ENCODE assay signal across 19 cellular contexts in genomic region chr5:141832131-141832530, GRCh38. TPM values are rescaled to one million over a fixed set of nuclear protein-coding genes. Genes with fewer than 3 reads are reported as not detected.
"Had no signal": no experiment of that assay in that cellular context is flagged by ENCODE, and none has a peak within 500 bp of the region (broad histone marks: within the 10 kb centered on the region; RNA-seq: fewer than 3 reads in every experiment).

No MANE protein-coding gene starts in this region.

- H3K36me3 ChIP-seq: brain microvascular endothelial cell, heart left ventricle, left lung, pancreas, stomach had no signal

- FAIRE-seq: frontal cortex, pancreas had no signal

- ATAC-seq: activated T-cell treated with anti-CD3 and anti-CD28 coated beads, Interleukin-2, amount 50 U/mL, for 4 hours; heart left ventricle; left lung; naive thymus-derived CD4-positive, alpha-beta T cell; sciatic nerve; stimulated activated effector memory CD8-positive, alpha-beta T cell treated with anti-CD3 and anti-CD28 coated beads, Interleukin-12 subunit alpha, Interleukin-12 subunit beta, amount 100 ng/mL, for 72 hours had no signal

- H3K27ac ChIP-seq: brain microvascular endothelial cell, left lung had no signal

- H3K4me2 ChIP-seq: smooth muscle cell had no signal

- H3K9me3 ChIP-seq: heart left ventricle, left lung, pancreas, stomach had no signal

- H3K4me3 ChIP-seq: heart left ventricle, left lung, pancreas, smooth muscle cell, stomach had no signal

- H3K27me3 ChIP-seq: brain microvascular endothelial cell, left lung, pancreas had no signal

- DNase-seq: activated CD4-positive, alpha-beta T cell treated with anti-CD3 and anti-CD28 coated beads, Interleukin-2, amount 10 ng/mL, durations not matched to agents 7 days and 5 days; activated CD8-positive, alpha-beta memory T cell treated with anti-CD3 and anti-CD28 coated beads, Interleukin-2, amount 50 U/mL, for 4 hours; activated effector memory CD4-positive, alpha-beta T cell treated with Interleukin-2 at 50 U/mL for 16 hours; activated naive CD4-positive, alpha-beta T cell treated with anti-CD3 and anti-CD28 coated beads, Interleukin-2, amount 50 U/mL, for 16 hours; activated T-cell treated with anti-CD3 and anti-CD28 coated beads, Interleukin-2, amount 50 U/mL, for 4 hours; aorta; brain microvascular endothelial cell; heart left ventricle; left lung; naive thymus-derived CD4-positive, alpha-beta T cell; pancreas; stimulated activated CD4-positive, alpha-beta T cell treated with anti-CD3 and anti-CD28 coated beads, Interleukin-4, amount 100 ng/mL, for 24 hours; stomach; T1000 had no signal

RNA-seq across cellular contexts. Expression of gene PCDH1, which starts 46.1 kb away (rescaled TPM):
- total RNA-seq: activated CD4-positive, alpha-beta T cell treated with anti-CD3 and anti-CD28 coated beads, Interleukin-2, amount 10 ng/mL, durations not matched to agents 7 days and 5 days; T-helper 1 cell treated with Interleukin-12 subunit alpha and Interleukin-12 subunit beta and Interleukin-4 antibody, amounts not matched to agents 30 ng/mL and 1 ng/mL, for 36 hours had no signal
